In genomic region chr3:151101270-151101954, GRCh38 we compare ENCODE assay signal across 25 cellular contexts. TPM values are rescaled to one million over a fixed set of nuclear protein-coding genes. Genes with fewer than 3 reads are reported as not detected.
DNase-seq lines count a peak whose midpoint lies in the region; ATAC-seq lines count a peak whose summit lies in the region.
"Had no signal": no experiment of that assay in that cellular context is flagged by ENCODE, and none has a peak within 500 bp of the region (broad histone marks: within the 10 kb centered on the region; RNA-seq: fewer than 3 reads in every experiment).

No MANE protein-coding gene starts in this region.

- H3K27ac ChIP-seq in BLaER1 = no peak overlapping the region
- H3K27ac ChIP-seq: brain microvascular endothelial cell, foreskin keratinocyte, PC-9, skin epidermis, testis, uterus had no signal

- peaks cover 15% of the 10 kb centered on the region; the same call in 1 of the 2 replicates for H3K9me3 ChIP-seq in BLaER1
- H3K9me3 ChIP-seq: testis, uterus had no signal

- H3K4me1 Mint-ChIP-seq in activated T-helper 17 cell treated with anti-CD3 and anti-CD28 coated beads, Interleukin-2, amount 50 U/mL, for 72 hours = no peaks in the 10 kb centered on the region
- H3K4me1 Mint-ChIP-seq: activated B cell treated with CpG ODN at 0.5 μM for 24 hours; activated naive CD4-positive, alpha-beta T cell treated with anti-CD3 and anti-CD28 coated beads, Interleukin-2, amount 10 ng/mL, durations not matched to agents 7 days and 5 days had no signal

- H3K4me2 ChIP-seq in BLaER1 = peak overlapping the region; percentile 45
- H3K4me2 ChIP-seq: PC-9 had no signal

- H3K27me3 ChIP-seq in BLaER1 = no peaks in the 10 kb centered on the region
- H3K27me3 ChIP-seq: testis, uterus had no signal

- no peaks in the 10 kb centered on the region for H3K9me3 Mint-ChIP-seq in activated T-helper 17 cell treated with anti-CD3 and anti-CD28 coated beads, Interleukin-2, amount 50 U/mL, for 72 hours
- H3K9me3 Mint-ChIP-seq: activated naive CD4-positive, alpha-beta T cell treated with anti-CD3 and anti-CD28 coated beads, Interleukin-2, amount 10 ng/mL, durations not matched to agents 7 days and 5 days had no signal

- DNase-seq in GDM1 (lab: John Stamatoyannopoulos, UW) = peak; percentile 25
- DNase-seq in NCI-H526 treated with DMSO at 0.1 percent for 48 hours (lab: John Stamatoyannopoulos, UW) = peak; percentile 32
- peak; percentile 92 for DNase-seq in left kidney (ENCODE audit: low read depth, low spot score)
- DNase-seq in HuH-7.5 (ENCODE audit: low spot score) = no peak
- DNase-seq in cerebellar nuclear complex (lab: John Stamatoyannopoulos, UW) = no peak
- no peak for DNase-seq in middle frontal gyrus (ENCODE audit: extremely low spot score, low spot score)
- DNase-seq: activated B cell treated with CpG ODN at 0.5 μM for 24 hours; activated naive CD4-positive, alpha-beta T cell treated with anti-CD3 and anti-CD28 coated beads, Interleukin-2, amount 10 ng/mL, durations not matched to agents 7 days and 5 days; brain microvascular endothelial cell; foreskin keratinocyte; H7; Karpas-422; NCI-H146; occipital lobe; PC-9; Right ventricle myocardium superior; stimulated activated naive CD8-positive, alpha-beta T cell treated with anti-CD3 and anti-CD28 coated beads, Interleukin-15, Interleukin-2, amounts not matched to agents 100 U/mL and 50 U/mL, for 24 hours; T-helper 9 cell; testis; uterus had no signal

- no peak overlapping the region for H3K4me3 Mint-ChIP-seq in activated T-helper 17 cell treated with anti-CD3 and anti-CD28 coated beads, Interleukin-2, amount 50 U/mL, for 72 hours
- H3K4me3 Mint-ChIP-seq: activated B cell treated with CpG ODN at 0.5 μM for 24 hours; activated naive CD4-positive, alpha-beta T cell treated with anti-CD3 and anti-CD28 coated beads, Interleukin-2, amount 10 ng/mL, durations not matched to agents 7 days and 5 days had no signal

- peaks cover 24% of the 10 kb centered on the region for H3K27me3 Mint-ChIP-seq in activated T-helper 17 cell treated with anti-CD3 and anti-CD28 coated beads, Interleukin-2, amount 50 U/mL, for 72 hours

- peaks cover 13% of the 10 kb centered on the region for H3K4me1 ChIP-seq in BLaER1
- H3K4me1 ChIP-seq: foreskin keratinocyte, testis, uterus had no signal

- H4K20me1 ChIP-seq in BLaER1 = no peaks in the 10 kb centered on the region

- 0 out of 2 replicates have a peak, but pooled peaks cover 4% of the 10 kb centered on the region for H3K36me3 ChIP-seq in BLaER1
- H3K36me3 ChIP-seq: brain microvascular endothelial cell, uterus had no signal

- no peaks in the 10 kb centered on the region for H3K36me3 Mint-ChIP-seq in activated T-helper 17 cell treated with anti-CD3 and anti-CD28 coated beads, Interleukin-2, amount 50 U/mL, for 72 hours (ENCODE audit: low read depth)
- H3K36me3 Mint-ChIP-seq: activated naive CD4-positive, alpha-beta T cell treated with anti-CD3 and anti-CD28 coated beads, Interleukin-2, amount 10 ng/mL, durations not matched to agents 7 days and 5 days had no signal

- H3K4me3 ChIP-seq in BLaER1 = no peak overlapping the region
- H3K4me3 ChIP-seq: PC-9, skin epidermis, testis, uterus had no signal

- ATAC-seq in activated T-helper 17 cell treated with anti-CD3 and anti-CD28 coated beads, Interleukin-2, amount 50 U/mL, for 72 hours (replicated peaks) = no peak
- ATAC-seq: esophagus mucosa; foreskin keratinocyte; stimulated activated naive CD8-positive, alpha-beta T cell treated with anti-CD3 and anti-CD28 coated beads, Interleukin-15, Interleukin-2, amounts not matched to agents 100 U/mL and 50 U/mL, for 24 hours had no signal

- H3K9ac ChIP-seq in BLaER1 = no peak overlapping the region

- no peak overlapping the region for H3K27ac Mint-ChIP-seq in activated T-helper 17 cell treated with anti-CD3 and anti-CD28 coated beads, Interleukin-2, amount 50 U/mL, for 72 hours
- H3K27ac Mint-ChIP-seq: activated B cell treated with CpG ODN at 0.5 μM for 24 hours; activated naive CD4-positive, alpha-beta T cell treated with anti-CD3 and anti-CD28 coated beads, Interleukin-2, amount 10 ng/mL, durations not matched to agents 7 days and 5 days had no signal

RNA-seq across cellular contexts. Expression of gene MED12L, which starts 15.9 kb away (rescaled TPM):
- 1 to 10 TPM; 3.3 to 6.4 TPM for total RNA-seq in activated T-helper 17 cell treated with anti-CD3 and anti-CD28 coated beads, Interleukin-2, amount 50 U/mL, for 72 hours
- total RNA-seq: G401 had no signal

Comparison
In these comparisons a context has a peak if more than half of its experiments do, and no peak if none do; other contexts are left out.
1. DNase-seq: peak in GDM1 (single experiment), NCI-H526 treated with DMSO at 0.1 percent for 48 hours (single experiment) and left kidney (single experiment); none in HuH-7.5 (single experiment), cerebellar nuclear complex (0 of 2) and middle frontal gyrus (single experiment).